In the genomic region with DNA sequence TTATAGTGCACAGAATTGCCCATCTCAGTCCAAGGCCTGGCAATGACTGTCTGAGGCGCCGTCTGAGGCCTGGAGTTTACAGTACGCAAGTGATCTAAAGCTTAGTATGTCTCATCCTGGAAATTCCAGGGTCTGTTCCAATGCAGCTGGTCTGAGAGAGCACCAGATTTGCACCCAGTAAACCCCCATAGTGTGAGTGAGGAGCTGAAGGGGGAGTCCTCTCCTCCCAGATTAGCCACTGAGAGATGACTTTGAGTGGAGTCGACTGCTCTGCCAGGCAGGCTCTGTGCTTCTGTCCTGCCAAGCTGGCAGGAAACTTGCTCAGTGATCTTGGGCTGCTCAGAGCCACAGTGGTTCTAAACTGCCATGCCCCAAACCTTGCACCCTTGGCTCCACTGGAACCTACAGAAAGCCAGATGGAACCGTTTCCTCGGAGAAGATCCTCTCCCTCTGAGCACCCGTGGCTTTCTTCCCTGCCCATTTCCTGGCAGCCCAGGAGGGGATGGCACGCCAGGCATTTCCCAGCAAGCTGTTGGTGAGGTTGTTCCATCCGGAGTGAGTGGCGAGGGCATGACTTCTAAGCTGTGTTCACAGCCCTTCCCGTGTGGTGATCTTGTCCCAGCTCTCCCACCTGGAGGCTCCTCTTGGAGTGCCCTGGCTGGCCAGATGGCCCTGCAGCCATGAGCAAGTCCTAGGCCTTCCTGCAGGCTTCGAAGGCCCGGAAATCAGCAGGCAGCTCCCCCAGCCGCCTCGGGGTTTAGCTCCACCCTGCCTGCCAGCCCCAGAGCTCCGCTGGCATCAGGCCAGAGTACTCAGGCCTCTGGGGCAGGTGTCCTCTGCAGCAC, we compare ENCODE assay signal across 10 cellular contexts.
A peak's percentile ranks its signal among the peaks of the same experiment; 100 is the strongest.
DNase-seq lines count a peak whose midpoint lies in the region; ATAC-seq and TF ChIP-seq lines count a peak whose summit lies in the region.
"Had no signal": no experiment of that assay in that cellular context is flagged by ENCODE, and none has a peak within 500 bp of the region (broad histone marks: within the 10 kb centered on the region; RNA-seq: fewer than 3 reads in every experiment).

No MANE protein-coding gene starts in this region.

- no peaks in the 10 kb centered on the region for H3K36me3 ChIP-seq in gastrocnemius medialis

- H3K4me3 ChIP-seq in gastrocnemius medialis: no peak overlapping the region

- TF ChIP-seq CTCF in gastrocnemius medialis (IDR thresholded peaks at IDR 0.05 in 4 of 5, conservative IDR thresholded peaks at IDR 0.05 in 1 of 5): no peak

- peaks cover 19 to 20% of the 10 kb centered on the region in 2 donors for H3K4me1 ChIP-seq in gastrocnemius medialis

- no peaks in the 10 kb centered on the region for H3K9me3 ChIP-seq in gastrocnemius medialis

- peak; percentile 18 to 45 for ATAC-seq in gastrocnemius medialis
- ATAC-seq in GM19397 (IDR thresholded peaks at IDR 0.05; ENCODE audit: unreplicated experiment): no peak

- intact Hi-C loops in gastrocnemius medialis (cut with DNase I; ENCODE audit: low total_unique reads): loop anchor here (5.0 to 10.0 kb wide), 2 partner anchors 918 to 940 kb away; partner anchors contain the start of gene DNAJC11

- DNase-seq in KBM-7 (peak; percentile 47), NCI-H524 treated with DMSO at 0.1 percent for 48 hours (lab: John Stamatoyannopoulos, UW) (peak; percentile 55), globus pallidus (ENCODE audit: low spot score) (peak; percentile 24), gastrocnemius medialis (peak in 1 of 2 donors; percentile 28), iPS-NIHi7 (ENCODE audit: extremely low spot score) (no peak)
- DNase-seq in effector CD8-positive, alpha-beta T cell (lab: John Stamatoyannopoulos, UW): no peak
- DNase-seq in central memory CD4-positive, alpha-beta T cell: no peak
- DNase-seq: activated CD8-positive, alpha-beta memory T cell treated with anti-CD3 and anti-CD28 coated beads, Interleukin-2, amount 50 U/mL, for 4 hours; SIG-M5 had no signal

- in situ Hi-C loops in KBM-7 (cut with MboI; ENCODE audit: low pct_unique_long_range_greater_than_20kb, low sequenced_read_pairs): no loop called here
- in situ Hi-C loops in gastrocnemius medialis (cut with MboI; ENCODE audit: low sequenced_read_pairs in 4 of 4): loop anchor here (10.0 to 25.0 kb wide), 7 partner anchors 420 to 933 kb away; partner anchors contain the start of gene DNAJC11 (in 1 of the 4)

- no peaks in the 10 kb centered on the region for H3K27me3 ChIP-seq in gastrocnemius medialis

- TF ChIP-seq POLR2A in gastrocnemius medialis (IDR thresholded peaks at IDR 0.05): no peak

- peak overlapping the region in 3 of 4 donors; percentile 46 to 55 (median 52) for H3K27ac ChIP-seq in gastrocnemius medialis

Comparison
In these comparisons a context has a peak if more than half of its experiments do, and no peak if none do; other contexts are left out.
1. DNase-seq: peak in KBM-7 (single experiment), NCI-H524 treated with DMSO at 0.1 percent for 48 hours (single experiment) and globus pallidus (single experiment); none in effector CD8-positive, alpha-beta T cell (single experiment), iPS-NIHi7 (single experiment) and central memory CD4-positive, alpha-beta T cell (single experiment).